Comparison of ENCODE assay signal across 8 cellular contexts in the genomic region with DNA sequence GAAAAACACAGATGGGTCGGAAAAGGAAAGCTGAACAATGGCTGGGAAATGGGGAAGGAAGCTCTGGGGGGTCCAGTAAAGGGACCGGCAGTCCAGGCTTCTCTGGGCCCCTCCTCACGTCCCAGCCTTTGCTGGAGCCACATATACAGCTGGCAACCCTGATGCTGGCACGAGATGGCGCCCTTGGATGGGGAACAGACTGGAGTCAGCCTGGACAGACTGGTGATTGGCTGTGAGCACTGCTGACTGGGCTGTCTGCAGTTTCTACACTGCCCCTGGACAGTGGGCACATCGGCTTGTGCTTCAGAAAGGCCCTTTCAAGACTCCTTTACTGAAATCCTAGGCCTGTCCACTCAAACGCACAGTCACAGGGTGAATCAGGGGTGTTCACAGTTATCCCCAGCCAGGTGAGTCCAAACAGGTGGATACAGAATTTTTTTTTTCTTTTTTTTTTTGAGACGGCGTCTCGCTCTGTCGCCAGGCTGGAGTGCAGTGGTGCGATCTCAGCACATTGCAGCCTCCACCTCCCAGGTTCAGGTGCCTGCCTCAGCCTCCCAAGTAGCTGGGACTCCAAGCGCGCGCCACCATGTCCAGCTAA. TPM values are rescaled to one million over a fixed set of nuclear protein-coding genes. Genes with fewer than 3 reads are reported as not detected.
A peak's percentile ranks its signal among the peaks of the same experiment; 100 is the strongest.
DNase-seq lines count a peak whose midpoint lies in the region; ATAC-seq and TF ChIP-seq lines count a peak whose summit lies in the region.

No MANE protein-coding gene starts in this region.

- no peak for TF ChIP-seq POLR2A in stomach (IDR thresholded peaks at IDR 0.05)

- H3K36me3 Mint-ChIP-seq in natural killer cell = no peaks in the 10 kb centered on the region

- no peaks in the 10 kb centered on the region for H3K9me3 ChIP-seq in stomach

- WGBS in stomach, 5 donors = 48 to 52% (median 51%) methylated on average over 15 of the region's 15 CpGs

- intact Hi-C loops in natural killer cell (cut with micrococcal nuclease) (loop anchor here (1.0 kb wide), 1 partner anchor 222 kb away; no protein-coding TSS in a partner anchor), stomach (cut with DNase I; ENCODE audit: low total_unique reads) (loop anchor here (2.0 kb wide), 1 partner anchor 220 kb away; no protein-coding TSS in a partner anchor)

- H3K9me3 Mint-ChIP-seq in natural killer cell = no peaks in the 10 kb centered on the region

- peak in 2 of 3 donors; percentile 74 to 75 for ATAC-seq in natural killer cell
- no peak for ATAC-seq in HG03521 (IDR thresholded peaks at IDR 0.05; ENCODE audit: unreplicated experiment)

- peaks cover 0 to 46% (median 0%) of the 10 kb centered on the region in 3 donors for H3K27me3 ChIP-seq in stomach

- peak; percentile 16 for TF ChIP-seq CTCF in natural killer cell (IDR thresholded peaks at IDR 0.05)
- peak in 5 of 7 experiments; percentile 44 to 87 (median 69) for TF ChIP-seq CTCF in stomach (IDR thresholded peaks at IDR 0.05)

- H3K27me3 Mint-ChIP-seq in natural killer cell (ENCODE audit: low read depth in 2 of 2) = peaks cover 28 to 37% of the 10 kb centered on the region in 2 donors

- no peaks in the 10 kb centered on the region for H3K36me3 ChIP-seq in stomach

- no peaks in the 10 kb centered on the region for H3K4me1 Mint-ChIP-seq in natural killer cell

- no peak overlapping the region for H3K27ac Mint-ChIP-seq in natural killer cell

- no peak overlapping the region for H3K27ac ChIP-seq in stomach

- no peak for TF ChIP-seq EP300 in stomach (IDR thresholded peaks at IDR 0.05)

- H3K4me3 ChIP-seq in stomach = no peak overlapping the region

- H3K4me1 ChIP-seq in stomach = peaks cover 0 to 8% (median 7%) of the 10 kb centered on the region in 4 donors

- DNase-seq in COLO829 (ENCODE audit: low spot score) = peak; percentile 85
- DNase-seq in HuH-7 (ENCODE audit: low spot score) = peak; percentile 81
- peak; percentile 56 for DNase-seq in NOMO-1 treated with DMSO at 0.1 percent for 48 hours (lab: John Stamatoyannopoulos, UW; ENCODE audit: unreplicated experiment)
- peak; percentile 27 for DNase-seq in activated T-cell treated with anti-CD3 and anti-CD28 coated beads for 24 hours (ENCODE audit: low read depth)
- DNase-seq in fibroblast of gingiva (ENCODE audit: low read depth) = peak; percentile 71
- DNase-seq in natural killer cell = peak; percentile 35
- DNase-seq in stomach = peak; percentile 88

- no peak overlapping the region for H3K4me3 Mint-ChIP-seq in natural killer cell

RNA-seq across cellular contexts. Expression of a gene that starts 31.1 kb away (rescaled TPM):
- 10 to 100 TPM; 32.9 to 37.6 (median 36.7) TPM for total RNA-seq in natural killer cell
- total RNA-seq in stomach = 10 to 100 TPM; 11.0 to 39.3 (median 17.2) TPM
- polyA plus RNA-seq in stomach = 1 to 10 TPM; 2.1 to 4.2 (median 2.6) TPM

Comparison
In these comparisons a context has a peak if more than half of its experiments do, and no peak if none do; other contexts are left out.
1. DNase-seq: peak in every context shown above with its lines; median percentile 88 in stomach; 85 in COLO829; 81 in HuH-7; 71 in fibroblast of gingiva; 56 in NOMO-1 treated with DMSO at 0.1 percent for 48 hours; 35 in natural killer cell; 27 in activated T-cell treated with anti-CD3 and anti-CD28 coated beads for 24 hours.